In genomic region chr6:113921299-113921904, GRCh38 we compare ENCODE assay signal across 20 cellular contexts. TPM values are rescaled to one million over a fixed set of nuclear protein-coding genes. Genes with fewer than 3 reads are reported as not detected.
DNase-seq lines count a peak whose midpoint lies in the region; ATAC-seq lines count a peak whose summit lies in the region.
"Had no signal": no experiment of that assay in that cellular context is flagged by ENCODE, and none has a peak within 500 bp of the region (broad histone marks: within the 10 kb centered on the region; RNA-seq: fewer than 3 reads in every experiment).

No MANE protein-coding gene starts in this region.

- H3K27ac ChIP-seq in mesendoderm (ENCODE audit: low read depth, low read length): no peak overlapping the region
- H3K27ac ChIP-seq: ascending aorta, cardiac muscle cell, esophagus squamous epithelium, hepatocyte, KMS-11, uterus had no signal

- no peak overlapping the region for H3K56ac ChIP-seq in mesendoderm (ENCODE audit: low read length)

- no peaks in the 10 kb centered on the region for H3K79me1 ChIP-seq in mesendoderm (ENCODE audit: low read length)

- no peak overlapping the region for H2BK5ac ChIP-seq in mesendoderm (ENCODE audit: low read length)

- H3K79me2 ChIP-seq in mesendoderm (ENCODE audit: control insufficient read depth, insufficient read depth, low read length): no peaks in the 10 kb centered on the region
- H3K79me2 ChIP-seq: hepatocyte had no signal

- no peak overlapping the region for H3K4me2 ChIP-seq in mesendoderm (ENCODE audit: low read length)
- H3K4me2 ChIP-seq: hepatocyte, KMS-11 had no signal

- H4K5ac ChIP-seq in mesendoderm (ENCODE audit: low read length): no peak overlapping the region

- H2BK120ac ChIP-seq in mesendoderm (ENCODE audit: low read depth, low read length): no peak overlapping the region

- H3K18ac ChIP-seq in mesendoderm (ENCODE audit: low read length): no peak overlapping the region

- H3K4me3 ChIP-seq in mesendoderm (ENCODE audit: low read length): no peak overlapping the region
- H3K4me3 ChIP-seq: ascending aorta, cardiac muscle cell, esophagus squamous epithelium, hepatocyte, uterus had no signal

- no peak overlapping the region for H3K23ac ChIP-seq in mesendoderm (ENCODE audit: low read length)

- H3K4me1 ChIP-seq in mesendoderm (ENCODE audit: control insufficient read depth, low read depth, low read length): no peaks in the 10 kb centered on the region
- H3K4me1 ChIP-seq: uterus had no signal

- H4K8ac ChIP-seq in mesendoderm (ENCODE audit: low read depth, low read length): no peak overlapping the region

- WGBS in mesendoderm (ENCODE audit: extremely low coverage, insufficient coverage, low lambda C conversion rate): no CpG with 5 or more reads among the region's 4 CpGs

- DNase-seq in OCI-M1 (lab: John Stamatoyannopoulos, UW) (peak; percentile 66), mesendoderm (peak; percentile 36), iPS-NIHi7 (ENCODE audit: extremely low spot score) (no peak), NCI-H226 (no peak)
- DNase-seq: activated CD4-positive, alpha-beta T cell treated with anti-CD3 and anti-CD28 coated beads for 36 hours; activated effector memory CD4-positive, alpha-beta T cell treated with Interleukin-2 at 50 U/mL for 16 hours; Calu3; cortex of kidney; effector memory CD8-positive, alpha-beta T cell; esophagus squamous epithelium; NCI-H146; stimulated activated naive CD8-positive, alpha-beta T cell treated with anti-CD3 and anti-CD28 coated beads, Interleukin-15, amount 100 ng/mL, for 72 hours; uterus had no signal

- peak; percentile 16 for ATAC-seq in GM18498 (IDR thresholded peaks at IDR 0.05; ENCODE audit: unreplicated experiment)
- ATAC-seq in GM19452 (IDR thresholded peaks at IDR 0.05; ENCODE audit: unreplicated experiment): peak; percentile 12
- ATAC-seq in HG03135 (IDR thresholded peaks at IDR 0.05; ENCODE audit: unreplicated experiment): no peak
- ATAC-seq: effector memory CD8-positive, alpha-beta T cell had no signal

- H3K36me3 ChIP-seq in mesendoderm (ENCODE audit: control insufficient read depth, insufficient read depth, low read length): no peaks in the 10 kb centered on the region
- H3K36me3 ChIP-seq: ascending aorta, cardiac muscle cell, esophagus squamous epithelium, uterus had no signal

- no peak overlapping the region for H3K9ac ChIP-seq in mesendoderm (ENCODE audit: low read length)
- H3K9ac ChIP-seq: KMS-11 had no signal

- H2BK15ac ChIP-seq in mesendoderm (replicated peaks; ENCODE audit: low read depth): no peak overlapping the region

- H2AK5ac ChIP-seq in mesendoderm (ENCODE audit: low read length): no peak overlapping the region

- no peak overlapping the region for H3K4ac ChIP-seq in mesendoderm (ENCODE audit: low read depth, low read length)

- no peaks in the 10 kb centered on the region for H3K27me3 ChIP-seq in mesendoderm (ENCODE audit: insufficient read depth, low read length, poor library complexity)
- H3K27me3 ChIP-seq: ascending aorta, cardiac muscle cell, esophagus squamous epithelium, hepatocyte, uterus had no signal

RNA-seq across cellular contexts. Expression of gene HDAC2, which starts 49.5 kb away (rescaled TPM):
- 235 TPM for polyA plus RNA-seq in mesendoderm (2013, experiment 1 of 2)
- 256 TPM for polyA plus RNA-seq in mesendoderm (2013, experiment 2 of 2)

Comparison
In these comparisons a context has a peak if more than half of its experiments do, and no peak if none do; other contexts are left out.
1. DNase-seq: peak in OCI-M1 (single experiment) and mesendoderm (single experiment); none in iPS-NIHi7 (single experiment) and NCI-H226 (single experiment).